Comparison of ENCODE assay signal across 23 cellular contexts in the genomic region with DNA sequence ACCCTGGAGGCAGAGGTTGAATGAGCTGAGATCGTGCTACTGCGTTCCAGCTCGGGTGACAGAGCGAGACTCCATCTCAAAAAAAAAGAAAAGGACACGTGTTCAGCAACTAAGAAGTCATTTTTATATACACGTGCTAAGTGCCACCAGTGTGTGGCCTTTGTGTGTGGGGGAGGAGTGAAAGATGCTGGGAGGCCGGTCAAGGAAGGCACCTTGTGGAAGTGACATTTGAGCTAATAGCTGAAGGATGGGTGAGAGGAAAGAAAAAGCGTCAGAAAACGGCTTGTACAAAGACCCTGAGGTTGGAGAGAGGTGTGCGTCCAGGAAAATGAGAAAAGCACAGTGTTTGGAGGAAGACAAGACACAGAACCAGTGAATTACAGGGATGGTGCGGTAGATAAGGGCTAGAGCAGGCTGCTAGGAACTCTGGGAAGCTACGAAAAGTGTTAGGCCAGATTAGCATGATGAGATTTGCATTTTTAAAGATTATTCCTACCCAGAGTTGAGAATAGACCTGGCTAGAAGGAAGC. TPM values are rescaled to one million over a fixed set of nuclear protein-coding genes. Genes with fewer than 3 reads are reported as not detected.
DNase-seq lines count a peak whose midpoint lies in the region; ATAC-seq, FAIRE-seq and TF ChIP-seq lines count a peak whose summit lies in the region.
"Had no signal": no experiment of that assay in that cellular context is flagged by ENCODE, and none has a peak within 500 bp of the region (broad histone marks: within the 10 kb centered on the region; RNA-seq: fewer than 3 reads in every experiment).

No MANE protein-coding gene starts in this region.

- no peak overlapping the region for H3K9ac ChIP-seq in HUES48 (ENCODE audit: low read depth, low read length)

- no peaks in the 10 kb centered on the region for H3K27me3 ChIP-seq in CD4-positive, alpha-beta T cell (ENCODE audit: control insufficient read depth, insufficient read depth, low read length)
- no peaks in the 10 kb centered on the region for H3K27me3 ChIP-seq in HUES48 (ENCODE audit: control insufficient read depth, insufficient read depth, low read length)
- H3K27me3 ChIP-seq: dorsolateral prefrontal cortex, spleen had no signal

- H3K9me3 Mint-ChIP-seq in CD4-positive, alpha-beta T cell, result no peaks in the 10 kb centered on the region
- no peaks in the 10 kb centered on the region for H3K9me3 Mint-ChIP-seq in dendritic cell treated with granulocyte-macrophage colony-stimulating factor and Interleukin-4, amounts not matched to agents 40 ng/mL and 50 ng/mL, for 4 days
- no peaks in the 10 kb centered on the region for H3K9me3 Mint-ChIP-seq in naive thymus-derived CD8-positive, alpha-beta T cell
- H3K9me3 Mint-ChIP-seq: activated CD4-positive, alpha-beta T cell treated with anti-CD3 and anti-CD28 coated beads, Interleukin-2, amount 10 ng/mL, durations not matched to agents 24 days and 14 days; activated naive CD4-positive, alpha-beta T cell treated with anti-CD3 and anti-CD28 coated beads, Interleukin-2, amount 50 U/mL, for 72 hours had no signal

- H3K36me3 Mint-ChIP-seq in CD4-positive, alpha-beta T cell (ENCODE audit: low read depth), result peaks cover 28% of the 10 kb centered on the region
- H3K36me3 Mint-ChIP-seq in dendritic cell treated with granulocyte-macrophage colony-stimulating factor and Interleukin-4, amounts not matched to agents 40 ng/mL and 50 ng/mL, for 4 days (ENCODE audit: low read depth), result peaks cover 69% of the 10 kb centered on the region
- peaks cover 0 to 17% (median 6%) of the 10 kb centered on the region in 3 donors for H3K36me3 Mint-ChIP-seq in naive thymus-derived CD8-positive, alpha-beta T cell

- POLR2A ChIA-PET in CD4-positive, alpha-beta T cell (lab: Charles Lee), result interaction anchor here (1.8 kb wide), 1 partner anchor 32 kb away, joined by 4 read pairs; no protein-coding TSS in a partner anchor
- POLR2A ChIA-PET in naive thymus-derived CD8-positive, alpha-beta T cell (lab: Charles Lee), result interaction anchor here (1.2 to 14.0 kb wide), 2 partner anchors 8 to 10 kb away, joined by 3 to 139 read pairs; no protein-coding TSS in a partner anchor

- H3K27ac ChIP-seq in CD4-positive, alpha-beta T cell (ENCODE audit: low read depth, low read length), result no peak overlapping the region
- peak overlapping the region; percentile 9 for H3K27ac ChIP-seq in HUES48 (ENCODE audit: low read depth, low read length)
- H3K27ac ChIP-seq: dorsolateral prefrontal cortex, spleen had no signal

- TF ChIP-seq CTCF in CD4-positive, alpha-beta T cell (IDR thresholded peaks at IDR 0.05), result no peak

- peaks cover 22% of the 10 kb centered on the region for H3K4me1 ChIP-seq in HUES48 (ENCODE audit: control insufficient read depth, insufficient read depth, low read length)

- H3K4me1 Mint-ChIP-seq in CD4-positive, alpha-beta T cell (ENCODE audit: low read depth), result peaks cover 60% of the 10 kb centered on the region
- H3K4me1 Mint-ChIP-seq in dendritic cell treated with granulocyte-macrophage colony-stimulating factor and Interleukin-4, amounts not matched to agents 40 ng/mL and 50 ng/mL, for 4 days (ENCODE audit: low read depth), result peaks cover 51% of the 10 kb centered on the region
- peaks cover 30 to 73% (median 59%) of the 10 kb centered on the region in 4 donors for H3K4me1 Mint-ChIP-seq in naive thymus-derived CD8-positive, alpha-beta T cell

- H3K4me3 ChIP-seq in HUES48 (ENCODE audit: low read depth, low read length), result no peak overlapping the region
- H3K4me3 ChIP-seq: dorsolateral prefrontal cortex, spleen had no signal

- no peaks in the 10 kb centered on the region for H3K36me3 ChIP-seq in HUES48 (ENCODE audit: control insufficient read depth, insufficient read depth, low read length)

- peak overlapping the region; percentile 49 for H3K27ac Mint-ChIP-seq in CD4-positive, alpha-beta T cell
- peak overlapping the region; percentile 28 for H3K27ac Mint-ChIP-seq in dendritic cell treated with granulocyte-macrophage colony-stimulating factor and Interleukin-4, amounts not matched to agents 40 ng/mL and 50 ng/mL, for 4 days
- H3K27ac Mint-ChIP-seq in naive thymus-derived CD8-positive, alpha-beta T cell, result peak overlapping the region in 9 of 10 donors; percentile 11 to 77 (median 44)
- H3K27ac Mint-ChIP-seq: activated CD4-positive, alpha-beta T cell treated with anti-CD3 and anti-CD28 coated beads, Interleukin-2, amount 10 ng/mL, durations not matched to agents 24 days and 14 days; activated naive CD4-positive, alpha-beta T cell treated with anti-CD3 and anti-CD28 coated beads, Interleukin-2, amount 50 U/mL, for 72 hours had no signal

- no peaks in the 10 kb centered on the region for H3K27me3 Mint-ChIP-seq in CD4-positive, alpha-beta T cell
- H3K27me3 Mint-ChIP-seq in dendritic cell treated with granulocyte-macrophage colony-stimulating factor and Interleukin-4, amounts not matched to agents 40 ng/mL and 50 ng/mL, for 4 days, result no peaks in the 10 kb centered on the region
- H3K27me3 Mint-ChIP-seq in naive thymus-derived CD8-positive, alpha-beta T cell, result no peaks in the 10 kb centered on the region
- H3K27me3 Mint-ChIP-seq: activated CD4-positive, alpha-beta T cell treated with anti-CD3 and anti-CD28 coated beads, Interleukin-2, amount 10 ng/mL, durations not matched to agents 24 days and 14 days had no signal

- H3K9me3 ChIP-seq in CD4-positive, alpha-beta T cell (ENCODE audit: control insufficient read depth, low read length), result no peaks in the 10 kb centered on the region
- no peaks in the 10 kb centered on the region for H3K9me3 ChIP-seq in HUES48 (ENCODE audit: control insufficient read depth, insufficient read depth, low read length)
- H3K9me3 ChIP-seq: spleen had no signal

- ATAC-seq in CD4-positive, alpha-beta T cell (ENCODE audit: poor library complexity), result no peak
- no peak for ATAC-seq in naive thymus-derived CD8-positive, alpha-beta T cell
- no peak for ATAC-seq in HG03432 (IDR thresholded peaks at IDR 0.05; ENCODE audit: unreplicated experiment)
- ATAC-seq in GM18873 (IDR thresholded peaks at IDR 0.05; ENCODE audit: low FRiP score, unreplicated experiment), result no peak
- ATAC-seq: activated naive CD4-positive, alpha-beta T cell treated with anti-CD3 and anti-CD28 coated beads, Interleukin-2, amount 50 U/mL, for 72 hours had no signal

- CTCF ChIA-PET in CD4-positive, alpha-beta T cell (lab: Charles Lee), result interaction anchor here (1.3 kb wide), 1 partner anchor 15 kb away, joined by 3 read pairs; no protein-coding TSS in a partner anchor

- no peak for DNase-seq in CD4-positive, alpha-beta T cell
- DNase-seq in naive thymus-derived CD8-positive, alpha-beta T cell, result no peak
- no peak for DNase-seq in urothelium cell line (ENCODE audit: low spot score)
- DNase-seq in NCI-H1930 (lab: John Stamatoyannopoulos, UW), result no peak
- DNase-seq: activated CD4-positive, alpha-beta T cell treated with anti-CD3 and anti-CD28 coated beads, Interleukin-2, amount 10 ng/mL, durations not matched to agents 24 days and 14 days; activated T-cell treated with anti-CD3 and anti-CD28 coated beads for 4 hours; GDM1; GOT3; Kasumi-1; left colon; NCI-H1417 treated with DMSO at 0.1 percent for 48 hours; NCI-H2227 treated with DMSO at 0.1 percent for 48 hours; posterior cingulate gyrus; SHP77; spleen; stimulated activated naive CD4-positive, alpha-beta T cell had no signal

- FAIRE-seq in urothelium cell line (lab: Jason Lieb, UNC), result no peak
- FAIRE-seq: GM12892 had no signal

- H3K4me3 Mint-ChIP-seq in CD4-positive, alpha-beta T cell, result no peak overlapping the region
- H3K4me3 Mint-ChIP-seq in dendritic cell treated with granulocyte-macrophage colony-stimulating factor and Interleukin-4, amounts not matched to agents 40 ng/mL and 50 ng/mL, for 4 days, result no peak overlapping the region
- peak overlapping the region in 1 of 10 donors; percentile 27 for H3K4me3 Mint-ChIP-seq in naive thymus-derived CD8-positive, alpha-beta T cell
- H3K4me3 Mint-ChIP-seq: activated CD4-positive, alpha-beta T cell treated with anti-CD3 and anti-CD28 coated beads, Interleukin-2, amount 10 ng/mL, durations not matched to agents 24 days and 14 days had no signal

- intact Hi-C loops in CD4-positive, alpha-beta T cell (cut with DNase I, micrococcal nuclease), result loop anchor here (10.0 kb wide), 2 partner anchors 195 to 395 kb away; partner anchors contain the start of gene SSR1 (in 1 of the 2)
- intact Hi-C loops in dendritic cell treated with granulocyte-macrophage colony-stimulating factor and Interleukin-4, amounts not matched to agents 40 ng/mL and 50 ng/mL, for 4 days (cut with micrococcal nuclease), result no loop called here

RNA-seq across cellular contexts. Expression of gene RREB1, which starts 11.6 kb away (rescaled TPM):
- 10 to 100 TPM; 56.5 to 60.0 TPM for total RNA-seq in CD4-positive, alpha-beta T cell
- total RNA-seq in naive thymus-derived CD8-positive, alpha-beta T cell, result 10 to 100 TPM; 47.1 to 53.0 TPM
- 1 to 10 TPM; 2.5 to 5.8 (median 5.0) TPM for polyA plus RNA-seq in naive thymus-derived CD8-positive, alpha-beta T cell
